10 cellular contexts compared by ENCODE assay signal in the genomic region with DNA sequence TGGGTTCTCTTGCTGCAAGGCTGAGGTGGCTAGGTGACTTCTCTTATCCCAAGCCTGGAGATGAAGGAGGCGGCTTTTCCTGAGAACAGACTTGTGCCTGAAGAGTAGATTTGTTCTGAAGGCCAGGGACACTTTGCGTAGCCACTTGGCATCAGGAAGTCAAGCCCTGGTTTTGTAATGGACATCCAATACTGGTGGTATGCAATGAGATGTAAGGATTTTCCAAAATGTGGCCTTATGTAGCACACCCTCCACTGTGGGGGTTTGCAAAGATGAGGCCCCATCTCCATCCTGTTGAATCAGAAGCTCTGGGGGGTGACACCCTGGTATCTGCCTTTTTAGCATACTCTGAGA.
DNase-seq lines count a peak whose midpoint lies in the region; ATAC-seq and TF ChIP-seq lines count a peak whose summit lies in the region.
"Had no signal": no experiment of that assay in that cellular context is flagged by ENCODE, and none has a peak within 500 bp of the region (broad histone marks: within the 10 kb centered on the region; RNA-seq: fewer than 3 reads in every experiment).

No MANE protein-coding gene starts in this region.

- 56% methylated on average over 2 of the region's 2 CpGs; no CpG with 5 or more reads in 1 of the 2 donors for WGBS in transverse colon (ENCODE audit: low coverage in 1 of 2), 2 donors

- H3K27me3 Mint-ChIP-seq in HFFc6 (ENCODE audit: insufficient read depth) (no peaks in the 10 kb centered on the region), nephron progenitor cell (ENCODE audit: low read depth, poor library complexity) (peaks cover 19% of the 10 kb centered on the region)

- H3K36me3 Mint-ChIP-seq in HFFc6 (ENCODE audit: low read depth) (peaks cover 18% of the 10 kb centered on the region; the same call in 1 of the 2 replicates), nephron progenitor cell (ENCODE audit: low read depth) (no peaks in the 10 kb centered on the region)

- DNase-seq in HFFc6 (no peak), nephron progenitor cell (no peak), transverse colon (no peak), NCI-H1436 treated with DMSO at 0.1 percent for 48 hours (lab: John Stamatoyannopoulos, UW) (no peak)

- H3K36me3 ChIP-seq in transverse colon: no peaks in the 10 kb centered on the region
- H3K36me3 ChIP-seq: SJSA1 had no signal

- no peaks in the 10 kb centered on the region for H3K9me3 ChIP-seq in transverse colon
- H3K9me3 ChIP-seq: SJSA1 had no signal

- TF ChIP-seq EP300 in transverse colon (IDR thresholded peaks at IDR 0.05; ENCODE audit: low read depth): no peak

- H3K4me1 Mint-ChIP-seq in HFFc6 (ENCODE audit: low read depth) (peaks cover 76% of the 10 kb centered on the region), nephron progenitor cell (peaks cover 17% of the 10 kb centered on the region)

- H3K4me3 Mint-ChIP-seq in HFFc6: no peak overlapping the region; the same call in 1 of the 2 replicates
- no peak overlapping the region for H3K4me3 Mint-ChIP-seq in nephron progenitor cell
- H3K4me3 Mint-ChIP-seq: activated T-cell treated with anti-CD3 and anti-CD28 coated beads, Interleukin-2, amount 50 U/mL, for 4 hours; nephron had no signal

- no peak for TF ChIP-seq POLR2A in transverse colon (IDR thresholded peaks at IDR 0.05)

- in situ Hi-C loops in transverse colon (cut with MboI; ENCODE audit: low pct_ligation_motif_present in 1 of 4, low pct_unique_long_range_greater_than_20kb in 1 of 4, low sequenced_read_pairs in 3 of 4): no loop called here

- H3K9me3 Mint-ChIP-seq in HFFc6 (peaks cover 4% of the 10 kb centered on the region; the same call in 1 of the 2 replicates), nephron progenitor cell (peaks cover 17% of the 10 kb centered on the region)

- H3K27me3 ChIP-seq in transverse colon: no peaks in the 10 kb centered on the region
- H3K27me3 ChIP-seq: SJSA1 had no signal

- ATAC-seq in GM19395 (IDR thresholded peaks at IDR 0.05; ENCODE audit: unreplicated experiment) (no peak), GM18502 (IDR thresholded peaks at IDR 0.05; ENCODE audit: poor library complexity, unreplicated experiment) (no peak)

- H3K4me3 ChIP-seq in transverse colon: no peak overlapping the region
- H3K4me3 ChIP-seq: SJSA1 had no signal

- H3K27ac Mint-ChIP-seq in HFFc6 (peak overlapping the region; percentile 90), nephron progenitor cell (no peak overlapping the region)

- H3K27ac ChIP-seq in VCaP (no peak overlapping the region), transverse colon (peak overlapping the region in 3 of 4 donors; percentile 63 to 78 (median 74))
- H3K27ac ChIP-seq: SJSA1 had no signal

- TF ChIP-seq CTCF in HFFc6 (IDR thresholded peaks at IDR 0.05) (peak; percentile 23; the same call in 1 of the 2 replicates), VCaP (conservative IDR thresholded peaks at IDR 0.05) (peak; percentile 65), nephron progenitor cell (IDR thresholded peaks at IDR 0.05) (peak; percentile 39), transverse colon (IDR thresholded peaks at IDR 0.05) (peak in 2 of 5 experiments; percentile 29 to 35)

- H3K4me1 ChIP-seq in transverse colon: peaks cover 14 to 22% (median 18%) of the 10 kb centered on the region in 4 donors

- intact Hi-C loops in transverse colon (cut with DNase I; ENCODE audit: low total_unique reads): loop anchor here (5.0 kb wide), 1 partner anchor 52 kb away; no protein-coding TSS in a partner anchor
